In genomic region chr11:1531418-1531817, GRCh38 we compare ENCODE assay signal across 15 cellular contexts. TPM values are rescaled to one million over a fixed set of nuclear protein-coding genes. Genes with fewer than 3 reads are reported as not detected.
DNase-seq lines count a peak whose midpoint lies in the region; ATAC-seq and TF ChIP-seq lines count a peak whose summit lies in the region.
"Had no signal": no experiment of that assay in that cellular context is flagged by ENCODE, and none has a peak within 500 bp of the region (broad histone marks: within the 10 kb centered on the region; RNA-seq: fewer than 3 reads in every experiment).

No MANE protein-coding gene starts in this region.

- H3K9ac ChIP-seq in mammary epithelial cell (ENCODE audit: insufficient read depth, low read length) = peak overlapping the region; percentile 24
- peak overlapping the region in 1 of 2 donors; percentile 29 for H3K9ac ChIP-seq in stomach smooth muscle (ENCODE audit: low read length in 2 of 2)

- CTCF ChIA-PET in activated CD4-positive, alpha-beta T cell treated with anti-CD3 and anti-CD28 coated beads, Interleukin-2, amount 10 ng/mL, durations not matched to agents 7 days and 5 days (lab: Charles Lee) = interaction anchor here (1.0 kb wide), 1 partner anchor 14 kb away, joined by 3 read pairs; no protein-coding TSS in a partner anchor
- CTCF ChIA-PET in mammary epithelial cell (lab: Charles Lee; ENCODE audit: low non-redundant PET) = no interaction called here

- H3K4me3 ChIP-seq in mammary epithelial cell (replicated peaks in 1 of 3; ENCODE audit: insufficient read depth in 1 of 3, low read depth in 2 of 3, low read length in 3 of 3) (no peak overlapping the region), left ventricle myocardium inferior (peak overlapping the region; percentile 13), stomach smooth muscle (ENCODE audit: low read length in 2 of 2) (peak overlapping the region in 1 of 2 donors; percentile 52)

- intact Hi-C loops in mammary epithelial cell (cut with micrococcal nuclease) = loop anchor here (5.0 to 10.0 kb wide), 3 partner anchors 79 to 329 kb away; partner anchors contain the start of genes SYT8 and TNNI2
- intact Hi-C loops in left ventricle myocardium inferior (cut with micrococcal nuclease) = no loop called here

- H3K27ac Mint-ChIP-seq in activated CD4-positive, alpha-beta T cell treated with anti-CD3 and anti-CD28 coated beads, Interleukin-2, amount 10 ng/mL, durations not matched to agents 7 days and 5 days = peak overlapping the region; percentile 61
- H3K27ac Mint-ChIP-seq: activated T-helper 2 cell treated with anti-CD3 and anti-CD28 coated beads, Interferon-gamma antibody, Interleukin-2, Interleukin-4, amounts not matched to agents 10 μg/mL and 5 μg/mL and 100 μg/mL, durations not matched to agents 14 hours and 24 hours and 36 hours; natural killer cell treated with Interleukin-12 subunit alpha and Interleukin-12 subunit beta and Interleukin-15 and Interleukin-18, amount 100 ng/mL, for 72 hours had no signal

- H4K20me1 ChIP-seq in mammary epithelial cell (ENCODE audit: insufficient read depth, low read length) = no peaks in the 10 kb centered on the region

- H3K9me3 Mint-ChIP-seq in activated CD4-positive, alpha-beta T cell treated with anti-CD3 and anti-CD28 coated beads, Interleukin-2, amount 10 ng/mL, durations not matched to agents 7 days and 5 days = no peaks in the 10 kb centered on the region
- H3K9me3 Mint-ChIP-seq: activated T-helper 2 cell treated with anti-CD3 and anti-CD28 coated beads, Interferon-gamma antibody, Interleukin-2, Interleukin-4, amounts not matched to agents 10 μg/mL and 5 μg/mL and 100 μg/mL, durations not matched to agents 14 hours and 24 hours and 36 hours; natural killer cell treated with Interleukin-12 subunit alpha and Interleukin-12 subunit beta and Interleukin-15 and Interleukin-18, amount 100 ng/mL, for 72 hours had no signal

- dilution Hi-C loops in mammary epithelial cell (cut with HindIII; ENCODE audit: low sequenced_read_pairs) = no loop called here

- ATAC-seq in HG03097 (IDR thresholded peaks at IDR 0.05; ENCODE audit: low FRiP score, unreplicated experiment) = no peak
- ATAC-seq: natural killer cell treated with Interleukin-12 subunit alpha and Interleukin-12 subunit beta and Interleukin-15 and Interleukin-18, amount 100 ng/mL, for 72 hours had no signal

- no peaks in the 10 kb centered on the region for H3K27me3 Mint-ChIP-seq in activated CD4-positive, alpha-beta T cell treated with anti-CD3 and anti-CD28 coated beads, Interleukin-2, amount 10 ng/mL, durations not matched to agents 7 days and 5 days
- H3K27me3 Mint-ChIP-seq: natural killer cell treated with Interleukin-12 subunit alpha and Interleukin-12 subunit beta and Interleukin-15 and Interleukin-18, amount 100 ng/mL, for 72 hours had no signal

- peaks cover 82% of the 10 kb centered on the region for H3K79me2 ChIP-seq in mammary epithelial cell (ENCODE audit: insufficient read depth, low read length)

- in situ Hi-C loops in mammary epithelial cell (cut with MboI; ENCODE audit: low sequenced_read_pairs in 2 of 2) = no loop called here

- H3K27me3 ChIP-seq in mammary epithelial cell (ENCODE audit: insufficient read depth, low read length) (no peaks in the 10 kb centered on the region), left ventricle myocardium inferior (ENCODE audit: low read depth) (no peaks in the 10 kb centered on the region), stomach smooth muscle (ENCODE audit: control insufficient read depth in 1 of 2, insufficient read depth in 2 of 2, low read length in 2 of 2) (no peaks in the 10 kb centered on the region)

- H3K4me3 Mint-ChIP-seq in activated CD4-positive, alpha-beta T cell treated with anti-CD3 and anti-CD28 coated beads, Interleukin-2, amount 10 ng/mL, durations not matched to agents 7 days and 5 days = no peak overlapping the region
- H3K4me3 Mint-ChIP-seq: natural killer cell treated with Interleukin-12 subunit alpha and Interleukin-12 subunit beta and Interleukin-15 and Interleukin-18, amount 100 ng/mL, for 72 hours had no signal

- peak overlapping the region; percentile 69 for H3K4me2 ChIP-seq in mammary epithelial cell (ENCODE audit: insufficient read depth, low read depth, low read length)

- peak overlapping the region; percentile 68 for H3K27ac ChIP-seq in mammary epithelial cell (ENCODE audit: insufficient read depth, low read depth, low read length)
- peak overlapping the region; percentile 86 for H3K27ac ChIP-seq in left ventricle myocardium inferior (replicated peaks)
- H3K27ac ChIP-seq in stomach smooth muscle (ENCODE audit: low read length) = peak overlapping the region; percentile 71

- peaks cover 3% of the 10 kb centered on the region for H3K36me3 ChIP-seq in mammary epithelial cell (ENCODE audit: insufficient read depth, low read length)
- H3K36me3 ChIP-seq in left ventricle myocardium inferior = no peaks in the 10 kb centered on the region
- H3K36me3 ChIP-seq in stomach smooth muscle (ENCODE audit: control insufficient read depth in 2 of 2, insufficient read depth in 2 of 2, low read length in 2 of 2) = peaks cover 2 to 6% of the 10 kb centered on the region in 2 donors

- POLR2A ChIA-PET in activated CD4-positive, alpha-beta T cell treated with anti-CD3 and anti-CD28 coated beads, Interleukin-2, amount 10 ng/mL, durations not matched to agents 7 days and 5 days (lab: Charles Lee) = no interaction called here

- H3K4me1 ChIP-seq in mammary epithelial cell (ENCODE audit: insufficient read depth, low read length) = peaks cover 57% of the 10 kb centered on the region
- H3K4me1 ChIP-seq in left ventricle myocardium inferior = peaks cover 100% of the 10 kb centered on the region
- H3K4me1 ChIP-seq in stomach smooth muscle (ENCODE audit: control insufficient read depth, insufficient read depth, low read length) = peaks cover 39% of the 10 kb centered on the region

- peak overlapping the region; percentile 25 for H2AFZ ChIP-seq in mammary epithelial cell (ENCODE audit: low read depth, low read length)

- no peak for DNase-seq in activated CD4-positive, alpha-beta T cell treated with anti-CD3 and anti-CD28 coated beads, Interleukin-2, amount 10 ng/mL, durations not matched to agents 7 days and 5 days
- no peak for DNase-seq in activated CD4-positive, alpha-beta T cell treated with anti-CD3 and anti-CD28 coated beads for 48 hours
- peak; percentile 58 for DNase-seq in mammary epithelial cell
- DNase-seq in left ventricle myocardium inferior = no peak
- no peak for DNase-seq in HCEC 1CT
- DNase-seq in stimulated activated naive CD4-positive, alpha-beta T cell (lab: John Stamatoyannopoulos, UW) = no peak
- DNase-seq: foreskin melanocyte; stimulated activated CD4-positive, alpha-beta T cell treated with anti-CD3 and anti-CD28 coated beads, Interleukin-12 subunit alpha, Interleukin-12 subunit beta, amount 100 ng/mL, for 4 hours; SW 1271 had no signal

- TF ChIP-seq CTCF in mammary epithelial cell (conservative IDR thresholded peaks at IDR 0.05 in 1 of 2, IDR thresholded peaks at IDR 0.05 in 1 of 2; ENCODE audit: extremely low read depth in 1 of 2, insufficient read depth in 1 of 2, low read depth in 1 of 2, low read length in 2 of 2) (peak; percentile 4 to 24), left ventricle myocardium inferior (IDR thresholded peaks at IDR 0.05; ENCODE audit: borderline replicate concordance) (no peak)

- no TSS peak for BruUV-seq in mammary epithelial cell (replicated peaks; lab: Mats Ljungman, UMichigan)

- H3K4me1 Mint-ChIP-seq in activated CD4-positive, alpha-beta T cell treated with anti-CD3 and anti-CD28 coated beads, Interleukin-2, amount 10 ng/mL, durations not matched to agents 7 days and 5 days = peaks cover 10% of the 10 kb centered on the region

- 32% methylated on average over 8 of the region's 8 CpGs for WGBS in mammary epithelial cell (ENCODE audit: low coverage, missing lambda C conversion rate)

- peaks cover 2% of the 10 kb centered on the region for H3K36me3 Mint-ChIP-seq in activated CD4-positive, alpha-beta T cell treated with anti-CD3 and anti-CD28 coated beads, Interleukin-2, amount 10 ng/mL, durations not matched to agents 7 days and 5 days (ENCODE audit: low read depth)
- H3K36me3 Mint-ChIP-seq: natural killer cell treated with Interleukin-12 subunit alpha and Interleukin-12 subunit beta and Interleukin-15 and Interleukin-18, amount 100 ng/mL, for 72 hours had no signal

- H3K9me3 ChIP-seq in mammary epithelial cell (replicated peaks; ENCODE audit: insufficient read depth, low read length) (no peaks in the 10 kb centered on the region), left ventricle myocardium inferior (replicated peaks) (no peaks in the 10 kb centered on the region), stomach smooth muscle (ENCODE audit: control insufficient read depth in 2 of 2, low read length in 2 of 2) (no peaks in the 10 kb centered on the region)

RNA-seq across cellular contexts. Expression of gene DUSP8, which starts 40.7 kb away (rescaled TPM):
- total RNA-seq in activated CD4-positive, alpha-beta T cell treated with anti-CD3 and anti-CD28 coated beads, Interleukin-2, amount 10 ng/mL, durations not matched to agents 7 days and 5 days = under 1 TPM; 0.22 to 0.23 TPM
- total RNA-seq in mammary epithelial cell = 1 to 10 TPM; 1.2 to 1.4 TPM
- polyA plus RNA-seq in mammary epithelial cell = 0.33 TPM
- not detected for polyA minus RNA-seq in mammary epithelial cell
- 15.3 TPM for total RNA-seq in left ventricle myocardium inferior

RNA-seq across cellular contexts. Expression of gene MOB2, which starts 44.8 kb away (rescaled TPM):
- total RNA-seq in activated CD4-positive, alpha-beta T cell treated with anti-CD3 and anti-CD28 coated beads, Interleukin-2, amount 10 ng/mL, durations not matched to agents 7 days and 5 days = 10 to 100 TPM; 45.1 to 45.4 TPM
- 10 to 100 TPM; 26.5 to 30.0 TPM for total RNA-seq in mammary epithelial cell
- 30.9 TPM for polyA plus RNA-seq in mammary epithelial cell
- 32.8 TPM for polyA minus RNA-seq in mammary epithelial cell
- total RNA-seq in left ventricle myocardium inferior = 49.5 TPM

RNA-seq across cellular contexts. Expression of gene KRTAP5-1, which starts 53.7 kb away (rescaled TPM):
- total RNA-seq in activated CD4-positive, alpha-beta T cell treated with anti-CD3 and anti-CD28 coated beads, Interleukin-2, amount 10 ng/mL, durations not matched to agents 7 days and 5 days = not detected
- total RNA-seq in mammary epithelial cell = not detected
- not detected for polyA plus RNA-seq in mammary epithelial cell
- polyA minus RNA-seq in mammary epithelial cell = not detected
- total RNA-seq in left ventricle myocardium inferior = not detected
- total RNA-seq: activated T-helper 2 cell treated with anti-CD3 and anti-CD28 coated beads, Interferon-gamma antibody, Interleukin-2, Interleukin-4, amounts not matched to agents 10 μg/mL and 5 μg/mL and 100 μg/mL, durations not matched to agents 14 hours and 24 hours and 36 hours; chondrocyte; kidney epithelial cell; natural killer cell treated with Interleukin-12 subunit alpha and Interleukin-12 subunit beta and Interleukin-15 and Interleukin-18, amount 100 ng/mL, for 72 hours had no signal
